In genomic region chr5:123204224-123204623, GRCh38 we compare ENCODE assay signal across 17 cellular contexts.
DNase-seq lines count a peak whose midpoint lies in the region; ATAC-seq, FAIRE-seq and TF ChIP-seq lines count a peak whose summit lies in the region.
"Had no signal": no experiment of that assay in that cellular context is flagged by ENCODE, and none has a peak within 500 bp of the region (broad histone marks: within the 10 kb centered on the region; RNA-seq: fewer than 3 reads in every experiment).

No MANE protein-coding gene starts in this region.

- H3K27me3 ChIP-seq in astrocyte (ENCODE audit: insufficient read depth, low read length) (no peaks in the 10 kb centered on the region), aorta (ENCODE audit: control insufficient read depth in 1 of 2, insufficient read depth in 2 of 2, low read length in 1 of 2) (no peaks in the 10 kb centered on the region)
- H3K27me3 ChIP-seq: SJSA1 had no signal

- no peaks in the 10 kb centered on the region for H3K79me2 ChIP-seq in astrocyte (ENCODE audit: insufficient read depth, low read length)

- H3K36me3 Mint-ChIP-seq in astrocyte (ENCODE audit: low read depth, unreplicated experiment) (no peaks in the 10 kb centered on the region), immature natural killer cell (no peaks in the 10 kb centered on the region)
- H3K36me3 Mint-ChIP-seq: CD8-positive, alpha-beta T cell had no signal

- DNase-seq in HFF-Myc (ENCODE audit: extremely low read depth, low read depth) (peak; percentile 25), astrocyte (ENCODE audit: low read depth) (peak; percentile 14), left kidney (ENCODE audit: low read depth, low spot score) (peak; percentile 4), aorta (no peak), islet precursor cell (no peak), immature natural killer cell (no peak)
- DNase-seq: ACHN; CD8-positive, alpha-beta T cell; HCEC 1CT; NCI-H1436 treated with DMSO at 0.1 percent for 48 hours; NCI-H2081; NCI-H510A treated with DMSO at 0.1 percent for 48 hours had no signal

- no peak overlapping the region for H2AFZ ChIP-seq in astrocyte (ENCODE audit: low read depth, low read length)

- H3K4me3 ChIP-seq in HFF-Myc (replicated peaks; ENCODE audit: low read depth, low read length) (no peak overlapping the region), astrocyte (ENCODE audit: insufficient read depth, low read depth, low read length) (no peak overlapping the region), aorta (ENCODE audit: low read length in 2 of 2) (no peak overlapping the region)
- H3K4me3 ChIP-seq: K562, SJSA1 had no signal

- 91 to 92% methylated on average over 2 of the region's 2 CpGs for WGBS in aorta, 2 donors

- H3K36me3 ChIP-seq in astrocyte (ENCODE audit: insufficient read depth, low read length) (no peaks in the 10 kb centered on the region), aorta (ENCODE audit: control insufficient read depth in 1 of 2, insufficient read depth in 2 of 2, low read length in 1 of 2) (peaks cover 0 to 3% of the 10 kb centered on the region in 2 donors)
- H3K36me3 ChIP-seq: SJSA1 had no signal

- H3K27ac Mint-ChIP-seq in astrocyte (ENCODE audit: unreplicated experiment) (peak overlapping the region; percentile 38), immature natural killer cell (no peak overlapping the region)
- H3K27ac Mint-ChIP-seq: CD8-positive, alpha-beta T cell had no signal

- TF ChIP-seq CTCF in HFF-Myc (IDR thresholded peaks at IDR 0.05; ENCODE audit: low read depth, low read length, missing control alignments), result no peak
- TF ChIP-seq CTCF in astrocyte (IDR thresholded peaks at IDR 0.05; ENCODE audit: insufficient read depth, low read depth, low read length), result no peak

- H3K9ac ChIP-seq in astrocyte (ENCODE audit: low read length), result no peak overlapping the region

- H3K4me2 ChIP-seq in astrocyte (ENCODE audit: low read length), result no peak overlapping the region

- H3K4me1 ChIP-seq in astrocyte (ENCODE audit: insufficient read depth, low read length) (peaks cover 3% of the 10 kb centered on the region), aorta (ENCODE audit: control insufficient read depth in 1 of 2, insufficient read depth in 2 of 2, low read length in 2 of 2) (peaks cover 4% of the 10 kb centered on the region in 2 donors)

- H3K27ac ChIP-seq in astrocyte (ENCODE audit: low read depth, low read length) (no peak overlapping the region), aorta (ENCODE audit: low read depth in 1 of 2, low read length in 2 of 2) (peak overlapping the region; percentile 26 to 51)
- H3K27ac ChIP-seq: RWPE1, SJSA1 had no signal

- H3K4me3 Mint-ChIP-seq in astrocyte (ENCODE audit: unreplicated experiment) (no peak overlapping the region), immature natural killer cell (no peak overlapping the region)
- H3K4me3 Mint-ChIP-seq: CD8-positive, alpha-beta T cell had no signal

- H3K9me3 ChIP-seq in astrocyte (ENCODE audit: insufficient read depth, low read depth, low read length) (peaks cover 3% of the 10 kb centered on the region), aorta (ENCODE audit: control insufficient read depth, low read length) (no peaks in the 10 kb centered on the region)
- H3K9me3 ChIP-seq: SJSA1 had no signal

- H3K9me3 Mint-ChIP-seq in astrocyte (ENCODE audit: unreplicated experiment), result no peaks in the 10 kb centered on the region
- H3K9me3 Mint-ChIP-seq in immature natural killer cell, result peaks cover 0 to 7% (median 0%) of the 10 kb centered on the region in 6 donors
- H3K9me3 Mint-ChIP-seq: CD8-positive, alpha-beta T cell had no signal

- ATAC-seq in aorta (ENCODE audit: low FRiP score), result no peak
- ATAC-seq in HG03159 (IDR thresholded peaks at IDR 0.05; ENCODE audit: unreplicated experiment), result no peak
- ATAC-seq: CD8-positive, alpha-beta T cell; K562 had no signal

- intact Hi-C loops in aorta (cut with DNase I), result loop anchor here in 1 of 2 donors (5.0 kb wide), 1 partner anchor 58 kb away; no protein-coding TSS in a partner anchor

- peaks cover 43% of the 10 kb centered on the region for H3K4me1 Mint-ChIP-seq in astrocyte (ENCODE audit: low read depth, unreplicated experiment)
- no peaks in the 10 kb centered on the region for H3K4me1 Mint-ChIP-seq in immature natural killer cell

- no peak for FAIRE-seq in astrocyte (lab: Jason Lieb, UNC)
- FAIRE-seq: HTR-8/SVneo, K562 had no signal

- H3K27me3 Mint-ChIP-seq in astrocyte (ENCODE audit: low read depth, unreplicated experiment) (no peaks in the 10 kb centered on the region), immature natural killer cell (ENCODE audit: low read depth in 3 of 3) (peaks cover 2 to 4% (median 4%) of the 10 kb centered on the region in 3 donors)

- H4K20me1 ChIP-seq in astrocyte (ENCODE audit: insufficient read depth, low read length), result no peaks in the 10 kb centered on the region

Comparison
In these comparisons a context has a peak if more than half of its experiments do, and no peak if none do; other contexts are left out.
1. DNase-seq: peak in HFF-Myc (single experiment), astrocyte (single experiment) and left kidney (single experiment); none in aorta (0 of 2), islet precursor cell (single experiment) and immature natural killer cell (0 of 3).